ENCODE assay signal across 8 cellular contexts in the genomic region with DNA sequence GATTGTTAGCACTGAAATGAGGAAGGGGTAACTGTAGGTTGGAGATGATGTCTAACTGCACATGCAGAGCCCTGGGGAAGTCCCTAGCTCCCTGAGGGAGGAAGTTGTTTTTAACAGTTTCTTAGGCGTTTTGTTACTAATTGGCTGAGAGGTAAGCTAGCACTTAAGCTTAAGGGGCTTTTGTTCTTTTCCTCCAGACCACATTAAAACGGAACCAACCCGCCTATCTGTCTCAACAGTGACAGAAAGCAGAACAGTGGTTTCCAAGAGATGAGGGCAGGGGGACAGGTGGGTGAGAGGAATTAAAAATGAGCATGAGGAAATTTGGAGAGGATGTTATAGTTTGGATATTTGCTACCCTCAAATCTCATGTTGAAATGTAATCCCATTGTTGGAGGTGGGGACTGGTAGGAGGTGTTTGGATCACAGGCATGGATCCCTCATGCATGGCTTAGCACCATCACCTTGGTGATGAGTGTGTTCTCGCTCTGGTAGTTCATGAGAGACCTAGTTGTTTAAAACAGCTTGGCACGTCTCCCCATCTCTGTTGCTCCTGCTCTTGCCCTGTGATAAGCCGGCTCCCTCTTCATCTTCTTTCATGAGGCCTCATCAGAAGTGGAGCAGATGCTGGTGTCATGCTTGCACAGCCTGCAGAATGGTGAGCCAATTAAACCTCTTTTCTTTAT. TPM values are rescaled to one million over a fixed set of nuclear protein-coding genes. Genes with fewer than 3 reads are reported as not detected.
DNase-seq lines count a peak whose midpoint lies in the region; ATAC-seq lines count a peak whose summit lies in the region.

No MANE protein-coding gene starts in this region.

- intact Hi-C loops in sciatic nerve (cut with DNase I): no loop called here

- ATAC-seq in GM19043 (IDR thresholded peaks at IDR 0.05; ENCODE audit: low read depth, unreplicated experiment) (peak; percentile 82), HG03159 (IDR thresholded peaks at IDR 0.05; ENCODE audit: unreplicated experiment) (peak; percentile 85), sciatic nerve (peak; percentile 70)

- DNase-seq in Ammon's horn (ENCODE audit: low spot score) (peak; percentile 61), NOMO-1 treated with dmso at 0.1 percent for 144 hours (lab: John Stamatoyannopoulos, UW; ENCODE audit: unreplicated experiment) (peak; percentile 95), sciatic nerve (ENCODE audit: low spot score) (no peak), RKO (ENCODE audit: low spot score) (no peak), NCI-H510A treated with DMSO at 0.1 percent for 48 hours (lab: John Stamatoyannopoulos, UW) (no peak)
- peak; percentile 70 for DNase-seq in activated effector memory CD4-positive, alpha-beta T cell treated with anti-CD3 and anti-CD28 coated beads, Interleukin-2, amount 50 U/mL, for 16 hours

RNA-seq across cellular contexts. Expression of a gene that starts 38.9 kb away (rescaled TPM):
- total RNA-seq in sciatic nerve: 14.2 TPM

RNA-seq across cellular contexts. Expression of a gene that starts 44.6 kb away (rescaled TPM):
- 121 TPM for total RNA-seq in sciatic nerve

RNA-seq across cellular contexts. Expression of a gene that starts 54.2 kb away (rescaled TPM):
- total RNA-seq in sciatic nerve: 29.7 TPM

Comparison
In these comparisons a context has a peak if more than half of its experiments do, and no peak if none do; other contexts are left out.
1. DNase-seq: peak in Ammon's horn (single experiment), NOMO-1 treated with dmso at 0.1 percent for 144 hours (single experiment) and activated effector memory CD4-positive, alpha-beta T cell treated with anti-CD3 and anti-CD28 coated beads, Interleukin-2, amount 50 U/mL, for 16 hours (single experiment); none in sciatic nerve (single experiment), RKO (single experiment) and NCI-H510A treated with DMSO at 0.1 percent for 48 hours (single experiment).
2. Peak in every context shown above with its lines, with median percentiles within 50 percentile points of each other: ATAC-seq.